Comparison of ENCODE assay signal across 1 cellular context in the genomic region with DNA sequence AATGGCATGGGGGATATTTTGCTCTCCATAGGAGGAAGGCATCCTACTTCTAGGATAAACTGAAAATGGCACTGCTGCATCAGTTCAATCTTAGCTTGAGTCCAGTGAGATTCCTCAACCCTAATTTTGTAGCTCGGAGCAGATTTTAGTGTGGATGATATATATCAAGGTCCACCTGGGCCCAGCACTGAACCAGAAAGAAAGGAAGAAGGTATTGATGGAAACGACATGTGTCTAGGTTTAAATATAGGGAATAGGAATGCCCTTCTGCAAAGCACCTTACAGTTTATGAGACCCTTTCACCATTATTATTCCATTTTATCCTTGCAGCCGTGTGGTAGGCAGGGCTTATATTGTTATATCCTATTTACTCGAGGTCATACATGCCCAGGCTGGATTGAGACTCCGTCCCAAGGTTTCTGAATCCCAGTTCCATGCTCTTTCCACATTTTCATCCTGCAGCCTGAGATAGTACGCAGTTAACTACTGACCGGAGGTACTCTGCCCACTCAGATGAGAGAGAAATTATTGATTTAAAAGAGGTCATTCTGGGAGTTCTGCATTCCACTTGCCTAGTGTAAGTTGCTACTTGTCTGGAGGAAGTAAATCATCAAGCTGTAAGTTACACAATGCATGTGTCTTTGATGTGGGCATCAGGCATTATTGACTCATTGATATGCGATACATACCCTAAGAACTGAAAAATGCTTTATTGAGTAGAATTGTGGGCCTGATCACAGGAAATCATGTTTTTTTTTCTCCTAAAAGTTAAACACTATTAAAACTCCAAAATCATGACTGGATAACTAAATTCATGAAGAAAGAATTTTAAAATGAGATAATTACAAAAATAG.
TF ChIP-seq lines count a peak whose summit lies in the region.

No MANE protein-coding gene starts in this region.

TF ChIP-seq in HepG2, 621 proteins besides CTCF, POLR2A, EP300 and RAD21 (continued from another document and continues in another):
- TF ChIP-seq, protein P1, sequence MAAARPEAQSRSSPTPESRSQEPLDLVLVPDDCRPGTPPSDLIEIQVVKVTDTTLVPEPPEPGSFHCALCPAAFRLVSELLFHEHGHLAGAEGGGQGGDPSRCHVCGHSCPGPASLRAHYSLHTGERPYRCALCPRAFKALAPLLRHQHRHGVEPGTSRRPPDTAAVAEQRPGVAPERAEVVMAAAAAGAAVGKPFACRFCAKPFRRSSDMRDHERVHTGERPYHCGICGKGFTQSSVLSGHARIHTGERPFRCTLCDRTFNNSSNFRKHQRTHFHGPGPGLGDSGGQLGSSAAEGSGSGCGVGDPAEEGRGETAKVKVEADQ (CRISPR knock-in tag; IDR thresholded peaks at IDR 0.05; ENCODE audit: borderline replicate concordance), result no peak
- TF ChIP-seq, protein P2, sequence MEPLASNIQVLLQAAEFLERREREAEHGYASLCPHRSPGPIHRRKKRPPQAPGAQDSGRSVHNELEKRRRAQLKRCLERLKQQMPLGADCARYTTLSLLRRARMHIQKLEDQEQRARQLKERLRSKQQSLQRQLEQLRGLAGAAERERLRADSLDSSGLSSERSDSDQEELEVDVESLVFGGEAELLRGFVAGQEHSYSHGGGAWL (CRISPR knock-in tag; IDR thresholded peaks at IDR 0.05), result no peak
- TF ChIP-seq, protein P3, sequence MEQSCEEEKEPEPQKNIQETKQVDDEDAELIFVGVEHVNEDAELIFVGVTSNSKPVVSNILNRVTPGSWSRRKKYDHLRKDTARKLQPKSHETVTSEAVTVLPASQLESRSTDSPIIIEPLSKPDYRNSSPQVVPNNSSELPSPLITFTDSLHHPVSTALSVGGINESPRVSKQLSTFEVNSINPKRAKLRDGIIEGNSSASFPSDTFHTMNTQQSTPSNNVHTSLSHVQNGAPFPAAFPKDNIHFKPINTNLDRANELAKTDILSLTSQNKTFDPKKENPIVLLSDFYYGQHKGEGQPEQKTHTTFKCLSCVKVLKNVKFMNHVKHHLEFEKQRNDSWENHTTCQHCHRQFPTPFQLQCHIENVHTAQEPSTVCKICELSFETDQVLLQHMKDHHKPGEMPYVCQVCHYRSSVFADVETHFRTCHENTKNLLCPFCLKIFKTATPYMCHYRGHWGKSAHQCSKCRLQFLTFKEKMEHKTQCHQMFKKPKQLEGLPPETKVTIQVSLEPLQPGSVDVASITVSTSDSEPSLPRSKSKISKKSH (CRISPR knock-in tag; IDR thresholded peaks at IDR 0.05; ENCODE audit: borderline replicate concordance), result no peak
- TF ChIP-seq ZNF20 (CRISPR knock-in tag; IDR thresholded peaks at IDR 0.05), result no peak
- TF ChIP-seq ZMYM4 (CRISPR knock-in tag; IDR thresholded peaks at IDR 0.05), result peak; percentile 96
- no peak for TF ChIP-seq TEAD2 (CRISPR knock-in tag; IDR thresholded peaks at IDR 0.05)
- TF ChIP-seq, protein P4, sequence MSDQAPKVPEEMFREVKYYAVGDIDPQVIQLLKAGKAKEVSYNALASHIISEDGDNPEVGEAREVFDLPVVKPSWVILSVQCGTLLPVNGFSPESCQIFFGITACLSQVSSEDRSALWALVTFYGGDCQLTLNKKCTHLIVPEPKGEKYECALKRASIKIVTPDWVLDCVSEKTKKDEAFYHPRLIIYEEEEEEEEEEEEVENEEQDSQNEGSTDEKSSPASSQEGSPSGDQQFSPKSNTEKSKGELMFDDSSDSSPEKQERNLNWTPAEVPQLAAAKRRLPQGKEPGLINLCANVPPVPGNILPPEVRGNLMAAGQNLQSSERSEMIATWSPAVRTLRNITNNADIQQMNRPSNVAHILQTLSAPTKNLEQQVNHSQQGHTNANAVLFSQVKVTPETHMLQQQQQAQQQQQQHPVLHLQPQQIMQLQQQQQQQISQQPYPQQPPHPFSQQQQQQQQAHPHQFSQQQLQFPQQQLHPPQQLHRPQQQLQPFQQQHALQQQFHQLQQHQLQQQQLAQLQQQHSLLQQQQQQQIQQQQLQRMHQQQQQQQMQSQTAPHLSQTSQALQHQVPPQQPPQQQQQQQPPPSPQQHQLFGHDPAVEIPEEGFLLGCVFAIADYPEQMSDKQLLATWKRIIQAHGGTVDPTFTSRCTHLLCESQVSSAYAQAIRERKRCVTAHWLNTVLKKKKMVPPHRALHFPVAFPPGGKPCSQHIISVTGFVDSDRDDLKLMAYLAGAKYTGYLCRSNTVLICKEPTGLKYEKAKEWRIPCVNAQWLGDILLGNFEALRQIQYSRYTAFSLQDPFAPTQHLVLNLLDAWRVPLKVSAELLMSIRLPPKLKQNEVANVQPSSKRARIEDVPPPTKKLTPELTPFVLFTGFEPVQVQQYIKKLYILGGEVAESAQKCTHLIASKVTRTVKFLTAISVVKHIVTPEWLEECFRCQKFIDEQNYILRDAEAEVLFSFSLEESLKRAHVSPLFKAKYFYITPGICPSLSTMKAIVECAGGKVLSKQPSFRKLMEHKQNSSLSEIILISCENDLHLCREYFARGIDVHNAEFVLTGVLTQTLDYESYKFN (CRISPR knock-in tag; conservative IDR thresholded peaks at IDR 0.05), result peak; percentile 99
- peak; percentile 96 for TF ChIP-seq PITX1 (CRISPR knock-in tag; IDR thresholded peaks at IDR 0.05)
- TF ChIP-seq WIZ (CRISPR knock-in tag; IDR thresholded peaks at IDR 0.05), result 0 out of 2 replicates have a peak, but pooled peaks have one; percentile 91
- no peak for TF ChIP-seq RBM39 (IDR thresholded peaks at IDR 0.05; ENCODE audit: low read depth, low read length, poor library complexity, severe bottlenecking)
- TF ChIP-seq, protein P5, sequence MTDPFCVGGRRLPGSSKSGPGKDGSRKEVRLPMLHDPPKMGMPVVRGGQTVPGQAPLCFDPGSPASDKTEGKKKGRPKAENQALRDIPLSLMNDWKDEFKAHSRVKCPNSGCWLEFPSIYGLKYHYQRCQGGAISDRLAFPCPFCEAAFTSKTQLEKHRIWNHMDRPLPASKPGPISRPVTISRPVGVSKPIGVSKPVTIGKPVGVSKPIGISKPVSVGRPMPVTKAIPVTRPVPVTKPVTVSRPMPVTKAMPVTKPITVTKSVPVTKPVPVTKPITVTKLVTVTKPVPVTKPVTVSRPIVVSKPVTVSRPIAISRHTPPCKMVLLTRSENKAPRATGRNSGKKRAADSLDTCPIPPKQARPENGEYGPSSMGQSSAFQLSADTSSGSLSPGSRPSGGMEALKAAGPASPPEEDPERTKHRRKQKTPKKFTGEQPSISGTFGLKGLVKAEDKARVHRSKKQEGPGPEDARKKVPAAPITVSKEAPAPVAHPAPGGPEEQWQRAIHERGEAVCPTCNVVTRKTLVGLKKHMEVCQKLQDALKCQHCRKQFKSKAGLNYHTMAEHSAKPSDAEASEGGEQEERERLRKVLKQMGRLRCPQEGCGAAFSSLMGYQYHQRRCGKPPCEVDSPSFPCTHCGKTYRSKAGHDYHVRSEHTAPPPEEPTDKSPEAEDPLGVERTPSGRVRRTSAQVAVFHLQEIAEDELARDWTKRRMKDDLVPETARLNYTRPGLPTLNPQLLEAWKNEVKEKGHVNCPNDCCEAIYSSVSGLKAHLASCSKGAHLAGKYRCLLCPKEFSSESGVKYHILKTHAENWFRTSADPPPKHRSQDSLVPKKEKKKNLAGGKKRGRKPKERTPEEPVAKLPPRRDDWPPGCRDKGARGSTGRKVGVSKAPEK (CRISPR knock-in tag; IDR thresholded peaks at IDR 0.05; ENCODE audit: borderline replicate concordance), result 0 out of 2 replicates have a peak, but pooled peaks have one; percentile 57
- TF ChIP-seq, protein P6, sequence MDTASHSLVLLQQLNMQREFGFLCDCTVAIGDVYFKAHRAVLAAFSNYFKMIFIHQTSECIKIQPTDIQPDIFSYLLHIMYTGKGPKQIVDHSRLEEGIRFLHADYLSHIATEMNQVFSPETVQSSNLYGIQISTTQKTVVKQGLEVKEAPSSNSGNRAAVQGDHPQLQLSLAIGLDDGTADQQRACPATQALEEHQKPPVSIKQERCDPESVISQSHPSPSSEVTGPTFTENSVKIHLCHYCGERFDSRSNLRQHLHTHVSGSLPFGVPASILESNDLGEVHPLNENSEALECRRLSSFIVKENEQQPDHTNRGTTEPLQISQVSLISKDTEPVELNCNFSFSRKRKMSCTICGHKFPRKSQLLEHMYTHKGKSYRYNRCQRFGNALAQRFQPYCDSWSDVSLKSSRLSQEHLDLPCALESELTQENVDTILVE (CRISPR knock-in tag; IDR thresholded peaks at IDR 0.05), result peak; percentile 96
- TF ChIP-seq, protein P7, sequence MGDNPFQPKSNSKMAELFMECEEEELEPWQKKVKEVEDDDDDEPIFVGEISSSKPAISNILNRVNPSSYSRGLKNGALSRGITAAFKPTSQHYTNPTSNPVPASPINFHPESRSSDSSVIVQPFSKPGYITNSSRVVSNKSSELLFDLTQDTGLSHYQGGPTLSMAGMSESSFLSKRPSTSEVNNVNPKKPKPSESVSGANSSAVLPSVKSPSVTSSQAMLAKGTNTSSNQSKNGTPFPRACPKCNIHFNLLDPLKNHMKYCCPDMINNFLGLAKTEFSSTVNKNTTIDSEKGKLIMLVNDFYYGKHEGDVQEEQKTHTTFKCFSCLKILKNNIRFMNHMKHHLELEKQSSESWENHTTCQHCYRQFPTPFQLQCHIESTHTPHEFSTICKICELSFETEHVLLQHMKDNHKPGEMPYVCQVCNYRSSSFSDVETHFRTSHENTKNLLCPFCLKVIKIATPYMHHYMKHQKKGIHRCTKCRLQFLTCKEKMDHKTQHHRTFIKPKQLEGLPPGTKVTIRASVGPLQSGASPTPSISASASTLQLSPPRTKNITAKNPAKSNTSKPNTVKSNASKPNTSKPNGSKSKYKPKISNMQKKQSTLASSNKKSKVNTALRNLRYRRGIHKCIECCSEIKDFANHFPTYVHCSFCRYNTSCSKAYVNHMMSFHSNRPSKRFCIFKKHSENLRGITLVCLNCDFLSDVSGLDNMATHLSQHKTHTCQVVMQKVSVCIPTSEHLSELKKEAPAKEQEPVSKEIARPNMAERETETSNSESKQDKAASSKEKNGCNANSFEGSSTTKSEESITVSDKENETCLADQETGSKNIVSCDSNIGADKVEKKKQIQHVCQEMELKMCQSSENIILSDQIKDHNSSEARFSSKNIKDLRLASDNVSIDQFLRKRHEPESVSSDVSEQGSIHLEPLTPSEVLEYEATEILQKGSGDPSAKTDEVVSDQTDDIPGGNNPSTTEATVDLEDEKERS (CRISPR knock-in tag; IDR thresholded peaks at IDR 0.05), result peak; percentile 94
- no peak for TF ChIP-seq HNRNPH1 (optimal IDR thresholded peaks at IDR 0.05; ENCODE audit: low read depth, low read length)
- TF ChIP-seq HDAC2 (CRISPR knock-in tag; IDR thresholded peaks at IDR 0.05), result peak; percentile 100
- TF ChIP-seq, protein P8, sequence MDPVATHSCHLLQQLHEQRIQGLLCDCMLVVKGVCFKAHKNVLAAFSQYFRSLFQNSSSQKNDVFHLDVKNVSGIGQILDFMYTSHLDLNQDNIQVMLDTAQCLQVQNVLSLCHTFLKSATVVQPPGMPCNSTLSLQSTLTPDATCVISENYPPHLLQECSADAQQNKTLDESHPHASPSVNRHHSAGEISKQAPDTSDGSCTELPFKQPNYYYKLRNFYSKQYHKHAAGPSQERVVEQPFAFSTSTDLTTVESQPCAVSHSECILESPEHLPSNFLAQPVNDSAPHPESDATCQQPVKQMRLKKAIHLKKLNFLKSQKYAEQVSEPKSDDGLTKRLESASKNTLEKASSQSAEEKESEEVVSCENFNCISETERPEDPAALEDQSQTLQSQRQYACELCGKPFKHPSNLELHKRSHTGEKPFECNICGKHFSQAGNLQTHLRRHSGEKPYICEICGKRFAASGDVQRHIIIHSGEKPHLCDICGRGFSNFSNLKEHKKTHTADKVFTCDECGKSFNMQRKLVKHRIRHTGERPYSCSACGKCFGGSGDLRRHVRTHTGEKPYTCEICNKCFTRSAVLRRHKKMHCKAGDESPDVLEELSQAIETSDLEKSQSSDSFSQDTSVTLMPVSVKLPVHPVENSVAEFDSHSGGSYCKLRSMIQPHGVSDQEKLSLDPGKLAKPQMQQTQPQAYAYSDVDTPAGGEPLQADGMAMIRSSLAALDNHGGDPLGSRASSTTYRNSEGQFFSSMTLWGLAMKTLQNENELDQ (CRISPR knock-in tag; IDR thresholded peaks at IDR 0.05; ENCODE audit: borderline replicate concordance), result no peak
- TF ChIP-seq ELF4 (CRISPR knock-in tag; IDR thresholded peaks at IDR 0.05; ENCODE audit: borderline replicate concordance), result no peak; the same call in 1 of the 2 replicates
- no peak for TF ChIP-seq CENPX (CRISPR knock-in tag; IDR thresholded peaks at IDR 0.05)
- peak; percentile 45; the same call in 1 of the 2 replicates for TF ChIP-seq MTA1 (CRISPR knock-in tag; IDR thresholded peaks at IDR 0.05; ENCODE audit: borderline replicate concordance)
- TF ChIP-seq, protein P9, sequence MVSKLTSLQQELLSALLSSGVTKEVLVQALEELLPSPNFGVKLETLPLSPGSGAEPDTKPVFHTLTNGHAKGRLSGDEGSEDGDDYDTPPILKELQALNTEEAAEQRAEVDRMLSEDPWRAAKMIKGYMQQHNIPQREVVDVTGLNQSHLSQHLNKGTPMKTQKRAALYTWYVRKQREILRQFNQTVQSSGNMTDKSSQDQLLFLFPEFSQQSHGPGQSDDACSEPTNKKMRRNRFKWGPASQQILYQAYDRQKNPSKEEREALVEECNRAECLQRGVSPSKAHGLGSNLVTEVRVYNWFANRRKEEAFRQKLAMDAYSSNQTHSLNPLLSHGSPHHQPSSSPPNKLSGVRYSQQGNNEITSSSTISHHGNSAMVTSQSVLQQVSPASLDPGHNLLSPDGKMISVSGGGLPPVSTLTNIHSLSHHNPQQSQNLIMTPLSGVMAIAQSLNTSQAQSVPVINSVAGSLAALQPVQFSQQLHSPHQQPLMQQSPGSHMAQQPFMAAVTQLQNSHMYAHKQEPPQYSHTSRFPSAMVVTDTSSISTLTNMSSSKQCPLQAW (CRISPR knock-in tag; IDR thresholded peaks at IDR 0.05), result peak; percentile 98
